Comparison of ENCODE assay signal across 32 cellular contexts in the genomic region with DNA sequence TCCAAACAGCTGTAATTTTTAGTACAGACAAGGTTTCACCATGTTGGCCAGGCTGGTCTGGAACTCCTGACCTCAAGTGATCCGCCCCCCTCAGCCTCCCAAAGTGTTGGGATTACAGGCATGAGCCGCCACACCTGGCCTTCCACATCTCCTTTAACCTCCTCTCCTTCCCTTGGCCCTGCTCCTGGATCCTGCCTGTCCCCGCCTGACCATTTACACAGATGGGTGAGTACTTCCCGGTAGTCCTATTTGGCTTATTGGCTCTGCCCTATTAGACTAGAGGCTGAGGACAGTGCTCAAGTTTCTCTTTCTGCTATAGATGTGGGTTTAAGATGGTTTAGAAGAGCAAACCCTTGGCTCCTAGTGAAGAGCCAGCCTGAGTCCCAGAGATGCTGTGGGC. TPM values are rescaled to one million over a fixed set of nuclear protein-coding genes. Genes with fewer than 3 reads are reported as not detected.
A peak's percentile ranks its signal among the peaks of the same experiment; 100 is the strongest.
DNase-seq lines count a peak whose midpoint lies in the region; ATAC-seq lines count a peak whose summit lies in the region.
"Had no signal": no experiment of that assay in that cellular context is flagged by ENCODE, and none has a peak within 500 bp of the region (broad histone marks: within the 10 kb centered on the region; RNA-seq: fewer than 3 reads in every experiment).

No MANE protein-coding gene starts in this region.

- peak overlapping the region; percentile 82 for H3K27ac Mint-ChIP-seq in activated T-cell treated with anti-CD3 and anti-CD28 coated beads, Interleukin-2, amount 50 U/mL, for 24 hours
- no peak overlapping the region for H3K27ac Mint-ChIP-seq in T-helper 17 cell
- H3K27ac Mint-ChIP-seq in central memory CD8-positive, alpha-beta T cell (ENCODE audit: low read depth), result peak overlapping the region; percentile 66
- peak overlapping the region; percentile 74 to 86 for H3K27ac Mint-ChIP-seq in stimulated activated naive CD8-positive, alpha-beta T cell treated with anti-CD3 and anti-CD28 coated beads, Interleukin-15, amount 100 ng/mL, for 72 hours
- H3K27ac Mint-ChIP-seq: activated CD4-positive, alpha-beta T cell treated with anti-CD3 and anti-CD28 coated beads, Interleukin-2, amount 10 ng/mL, durations not matched to agents 7 days and 5 days; B cell had no signal

- no peaks in the 10 kb centered on the region for H3K27me3 Mint-ChIP-seq in activated T-cell treated with anti-CD3 and anti-CD28 coated beads, Interleukin-2, amount 50 U/mL, for 24 hours
- no peaks in the 10 kb centered on the region for H3K27me3 Mint-ChIP-seq in T-helper 17 cell
- H3K27me3 Mint-ChIP-seq in central memory CD8-positive, alpha-beta T cell, result no peaks in the 10 kb centered on the region
- H3K27me3 Mint-ChIP-seq in stimulated activated naive CD8-positive, alpha-beta T cell treated with anti-CD3 and anti-CD28 coated beads, Interleukin-15, amount 100 ng/mL, for 72 hours, result no peaks in the 10 kb centered on the region
- H3K27me3 Mint-ChIP-seq: activated CD4-positive, alpha-beta T cell treated with anti-CD3 and anti-CD28 coated beads, Interleukin-2, amount 10 ng/mL, durations not matched to agents 7 days and 5 days; B cell; effector memory CD8-positive, alpha-beta T cell had no signal

- no peaks in the 10 kb centered on the region for H3K9me3 Mint-ChIP-seq in activated T-cell treated with anti-CD3 and anti-CD28 coated beads, Interleukin-2, amount 50 U/mL, for 24 hours
- H3K9me3 Mint-ChIP-seq in central memory CD8-positive, alpha-beta T cell, result no peaks in the 10 kb centered on the region
- no peaks in the 10 kb centered on the region for H3K9me3 Mint-ChIP-seq in stimulated activated naive CD8-positive, alpha-beta T cell treated with anti-CD3 and anti-CD28 coated beads, Interleukin-15, amount 100 ng/mL, for 72 hours
- H3K9me3 Mint-ChIP-seq: activated CD4-positive, alpha-beta T cell treated with anti-CD3 and anti-CD28 coated beads, Interleukin-2, amount 10 ng/mL, durations not matched to agents 7 days and 5 days; effector memory CD8-positive, alpha-beta T cell; nephron had no signal

- DNase-seq in activated T-cell treated with anti-CD3 and anti-CD28 coated beads, Interleukin-2, amount 50 U/mL, for 24 hours, result no peak
- no peak for DNase-seq in activated T-cell treated with anti-CD3 and anti-CD28 coated beads, Interleukin-2, amount 50 U/mL, for 1 hour
- DNase-seq in T-helper 17 cell (no peak), HPDE6-E6E7 (ENCODE audit: extremely low spot score) (no peak)
- DNase-seq in central memory CD8-positive, alpha-beta T cell (ENCODE audit: low spot score in 2 of 2), result no peak
- DNase-seq in stimulated activated naive CD8-positive, alpha-beta T cell treated with anti-CD3 and anti-CD28 coated beads, Interleukin-15, amount 100 ng/mL, for 72 hours, result no peak
- DNase-seq: activated CD4-positive, alpha-beta T cell treated with anti-CD3 and anti-CD28 coated beads, Interleukin-2, amount 10 ng/mL, durations not matched to agents 7 days and 5 days; activated effector memory CD4-positive, alpha-beta T cell treated with anti-CD3 and anti-CD28 coated beads, Interleukin-2, amount 50 U/mL, for 16 hours; caudate nucleus; cortex of kidney; DMS53; effector memory CD8-positive, alpha-beta T cell; erythroblast; GDM1; Karpas-422; mammary epithelial cell; mucosa of descending colon; NCI-H1436; NCI-H2081 treated with DMSO at 0.1 percent for 48 hours; NCI-H2227 treated with DMSO at 0.1 percent for 48 hours; NCI-H526 treated with DMSO at 0.1 percent for 48 hours; stimulated activated naive CD4-positive, alpha-beta T cell; T-helper 9 cell; testis had no signal

- H3K4me3 Mint-ChIP-seq in activated T-cell treated with anti-CD3 and anti-CD28 coated beads, Interleukin-2, amount 50 U/mL, for 24 hours, result no peak overlapping the region
- peak overlapping the region; percentile 70 for H3K4me3 Mint-ChIP-seq in T-helper 17 cell
- no peak overlapping the region for H3K4me3 Mint-ChIP-seq in central memory CD8-positive, alpha-beta T cell
- no peak overlapping the region for H3K4me3 Mint-ChIP-seq in stimulated activated naive CD8-positive, alpha-beta T cell treated with anti-CD3 and anti-CD28 coated beads, Interleukin-15, amount 100 ng/mL, for 72 hours
- H3K4me3 Mint-ChIP-seq: activated CD4-positive, alpha-beta T cell treated with anti-CD3 and anti-CD28 coated beads, Interleukin-2, amount 10 ng/mL, durations not matched to agents 7 days and 5 days; B cell; effector memory CD8-positive, alpha-beta T cell; nephron had no signal

- peaks cover 98% of the 10 kb centered on the region for H3K36me3 Mint-ChIP-seq in activated T-cell treated with anti-CD3 and anti-CD28 coated beads, Interleukin-2, amount 50 U/mL, for 24 hours (ENCODE audit: low read depth)
- peaks cover 16% of the 10 kb centered on the region for H3K36me3 Mint-ChIP-seq in T-helper 17 cell (ENCODE audit: low read depth)
- peaks cover 61% of the 10 kb centered on the region for H3K36me3 Mint-ChIP-seq in central memory CD8-positive, alpha-beta T cell (ENCODE audit: insufficient read depth)

- ATAC-seq in T-helper 17 cell (no peak), GM18909 (IDR thresholded peaks at IDR 0.05; ENCODE audit: poor library complexity, unreplicated experiment) (no peak)
- no peak for ATAC-seq in central memory CD8-positive, alpha-beta T cell (replicated peaks; ENCODE audit: extremely low read depth, poor library complexity, severe bottlenecking)
- ATAC-seq in stimulated activated naive CD8-positive, alpha-beta T cell treated with anti-CD3 and anti-CD28 coated beads, Interleukin-15, amount 100 ng/mL, for 72 hours, result no peak
- ATAC-seq: effector memory CD8-positive, alpha-beta T cell; HCT116; HepG2; mucosa of descending colon; Right ventricle myocardium inferior; SK-N-SH treated with all-trans-retinoic acid at 6 μM for 48 hours had no signal

- peaks cover 53% of the 10 kb centered on the region for H3K4me1 Mint-ChIP-seq in activated T-cell treated with anti-CD3 and anti-CD28 coated beads, Interleukin-2, amount 50 U/mL, for 24 hours (ENCODE audit: low read depth)
- peaks cover 38% of the 10 kb centered on the region for H3K4me1 Mint-ChIP-seq in T-helper 17 cell
- peaks cover 50% of the 10 kb centered on the region for H3K4me1 Mint-ChIP-seq in central memory CD8-positive, alpha-beta T cell
- H3K4me1 Mint-ChIP-seq in stimulated activated naive CD8-positive, alpha-beta T cell treated with anti-CD3 and anti-CD28 coated beads, Interleukin-15, amount 100 ng/mL, for 72 hours, result peaks cover 62% of the 10 kb centered on the region

- H3K9me3 ChIP-seq in T-helper 17 cell (ENCODE audit: control insufficient read depth, low read length, poor library complexity, severe bottlenecking), result no peaks in the 10 kb centered on the region
- H3K9me3 ChIP-seq: mucosa of descending colon, testis had no signal

RNA-seq across cellular contexts. Expression of gene PTPN7, which starts 7.1 kb away (rescaled TPM):
- total RNA-seq in T-helper 17 cell, result 100 to 1,000 TPM in 1 of 2 donors, 10 to 100 TPM in 1; 97.5 to 101 TPM
- total RNA-seq: HepG2, mammary epithelial cell had no signal

RNA-seq across cellular contexts. Expression of gene ARL8A, which starts 8.7 kb away (rescaled TPM):
- 10 to 100 TPM; 71.9 to 76.4 TPM for total RNA-seq in T-helper 17 cell

RNA-seq across cellular contexts. Expression of gene GPR37L1, which starts 30.6 kb away (rescaled TPM):
- total RNA-seq in T-helper 17 cell, result not detected
- total RNA-seq: A673; activated CD4-positive, alpha-beta T cell treated with anti-CD3 and anti-CD28 coated beads, Interleukin-2, amount 10 ng/mL, durations not matched to agents 7 days and 5 days; B cell; HepG2; mammary epithelial cell had no signal

RNA-seq across cellular contexts. Expression of gene LGR6, which starts 40.3 kb away (rescaled TPM):
- under 1 TPM; 0.13 to 0.25 TPM for total RNA-seq in T-helper 17 cell
- total RNA-seq: A673; activated CD4-positive, alpha-beta T cell treated with anti-CD3 and anti-CD28 coated beads, Interleukin-2, amount 10 ng/mL, durations not matched to agents 7 days and 5 days; B cell; HepG2 had no signal
